In genomic region chr7:45187089-45187945, GRCh38 we compare ENCODE assay signal across 25 cellular contexts. TPM values are rescaled to one million over a fixed set of nuclear protein-coding genes. Genes with fewer than 3 reads are reported as not detected.
"Had no signal": no experiment of that assay in that cellular context is flagged by ENCODE, and none has a peak within 500 bp of the region (broad histone marks: within the 10 kb centered on the region; RNA-seq: fewer than 3 reads in every experiment).

No MANE protein-coding gene starts in this region.

- H3K9me3 Mint-ChIP-seq: activated B cell treated with CpG ODN at 0.5 μM for 24 hours; activated CD4-positive, alpha-beta T cell treated with anti-CD3 and anti-CD28 coated beads, Interleukin-2, amount 10 ng/mL, durations not matched to agents 24 days and 14 days; memory B cell; naive thymus-derived CD8-positive, alpha-beta T cell; T-helper 2 cell treated with Interferon-gamma antibody and Interleukin-4, amounts not matched to agents 5 μg/mL and 100 μg/mL, for 36 hours had no signal

- H3K36me3 Mint-ChIP-seq: activated naive CD8-positive, alpha-beta T cell treated with anti-CD3 and anti-CD28 coated beads, Interleukin-2, amount 10 ng/mL, durations not matched to agents 7 days and 5 days; memory B cell; naive thymus-derived CD8-positive, alpha-beta T cell; stimulated activated naive B cell treated with anti-CD40 and anti-IgM and Interleukin-4, amounts not matched to agents 10 μg/mL and 1 μg/mL and 100 μg/mL, for 72 hours had no signal

- H3K4me3 Mint-ChIP-seq: activated B cell treated with CpG ODN at 0.5 μM for 24 hours; activated CD4-positive, alpha-beta T cell treated with anti-CD3 and anti-CD28 coated beads, Interleukin-2, amount 10 ng/mL, durations not matched to agents 24 days and 14 days; activated naive CD8-positive, alpha-beta T cell treated with anti-CD3 and anti-CD28 coated beads, Interleukin-2, amount 10 ng/mL, durations not matched to agents 7 days and 5 days; activated T-helper 1 cell treated with anti-CD3 and anti-CD28 coated beads, Interleukin-12 subunit alpha, Interleukin-12 subunit beta, Interleukin-2, Interleukin-4 antibody, amounts not matched to agents 30 ng/mL and 10 ng/mL and 1 ng/mL, durations not matched to agents 14 hours and 24 hours and 36 hours; memory B cell; naive thymus-derived CD8-positive, alpha-beta T cell; stimulated activated naive B cell treated with anti-CD40 and anti-IgM and Interleukin-4, amounts not matched to agents 10 μg/mL and 1 μg/mL and 100 μg/mL, for 72 hours; T-helper 2 cell treated with Interferon-gamma antibody and Interleukin-4, amounts not matched to agents 5 μg/mL and 100 μg/mL, for 36 hours had no signal

- H3K4me3 ChIP-seq: dorsolateral prefrontal cortex, pancreas, SK-N-MC, smooth muscle cell, thyroid gland had no signal

- H3K36me3 ChIP-seq: pancreas, thyroid gland had no signal

- H3K27ac Mint-ChIP-seq: activated B cell treated with CpG ODN at 0.5 μM for 24 hours; activated CD4-positive, alpha-beta T cell treated with anti-CD3 and anti-CD28 coated beads, Interleukin-2, amount 10 ng/mL, durations not matched to agents 24 days and 14 days; activated naive CD8-positive, alpha-beta T cell treated with anti-CD3 and anti-CD28 coated beads, Interleukin-2, amount 10 ng/mL, durations not matched to agents 7 days and 5 days; activated T-helper 1 cell treated with anti-CD3 and anti-CD28 coated beads, Interleukin-12 subunit alpha, Interleukin-12 subunit beta, Interleukin-2, Interleukin-4 antibody, amounts not matched to agents 30 ng/mL and 10 ng/mL and 1 ng/mL, durations not matched to agents 14 hours and 24 hours and 36 hours; memory B cell; naive thymus-derived CD8-positive, alpha-beta T cell; stimulated activated naive B cell treated with anti-CD40 and anti-IgM and Interleukin-4, amounts not matched to agents 10 μg/mL and 1 μg/mL and 100 μg/mL, for 72 hours; T-helper 2 cell treated with Interferon-gamma antibody and Interleukin-4, amounts not matched to agents 5 μg/mL and 100 μg/mL, for 36 hours had no signal

- H3K9me3 ChIP-seq: pancreas, thyroid gland had no signal

- H3K27ac ChIP-seq: dorsolateral prefrontal cortex, pancreas, SK-N-MC, thyroid gland had no signal

- ATAC-seq: naive thymus-derived CD8-positive, alpha-beta T cell; pancreas; sciatic nerve; stimulated activated naive B cell treated with anti-CD40 and anti-IgM and Interleukin-4, amounts not matched to agents 10 μg/mL and 1 μg/mL and 100 μg/mL, for 72 hours had no signal

- H3K4me1 Mint-ChIP-seq: activated B cell treated with CpG ODN at 0.5 μM for 24 hours; activated CD4-positive, alpha-beta T cell treated with anti-CD3 and anti-CD28 coated beads, Interleukin-2, amount 10 ng/mL, durations not matched to agents 24 days and 14 days; activated naive CD8-positive, alpha-beta T cell treated with anti-CD3 and anti-CD28 coated beads, Interleukin-2, amount 10 ng/mL, durations not matched to agents 7 days and 5 days; naive thymus-derived CD8-positive, alpha-beta T cell; stimulated activated naive B cell treated with anti-CD40 and anti-IgM and Interleukin-4, amounts not matched to agents 10 μg/mL and 1 μg/mL and 100 μg/mL, for 72 hours had no signal

- DNase-seq: activated B cell treated with CpG ODN at 0.5 μM for 24 hours; activated CD4-positive, alpha-beta T cell treated with anti-CD3 and anti-CD28 coated beads, Interleukin-2, amount 10 ng/mL, durations not matched to agents 24 days and 14 days; activated naive CD4-positive, alpha-beta T cell; activated T-cell treated with anti-CD3 and anti-CD28 coated beads for 4 hours; amygdala; caudate nucleus; erythroblast; foreskin melanocyte; glutamatergic neuron; hypothalamus; naive thymus-derived CD8-positive, alpha-beta T cell; pancreas; stimulated activated CD4-positive, alpha-beta T cell treated with anti-CD3 and anti-CD28 coated beads, Interleukin-4, amount 100 ng/mL, for 4 hours; stimulated activated naive B cell treated with anti-CD40 and anti-IgM and Interleukin-4, amounts not matched to agents 10 μg/mL and 1 μg/mL and 100 μg/mL, for 72 hours; thyroid gland had no signal

- H3K27me3 ChIP-seq: dorsolateral prefrontal cortex, pancreas, thyroid gland had no signal

- H3K4me1 ChIP-seq: pancreas, thyroid gland had no signal

RNA-seq across cellular contexts. Expression of gene RAMP3, which starts 29.7 kb away (rescaled TPM):
- total RNA-seq: activated B cell treated with CpG ODN at 0.5 μM for 24 hours; activated CD4-positive, alpha-beta T cell treated with anti-CD3 and anti-CD28 coated beads, Interleukin-2, amount 10 ng/mL, durations not matched to agents 24 days and 14 days; activated naive CD8-positive, alpha-beta T cell treated with anti-CD3 and anti-CD28 coated beads, Interleukin-2, amount 10 ng/mL, durations not matched to agents 7 days and 5 days; activated T-helper 1 cell treated with anti-CD3 and anti-CD28 coated beads, Interleukin-12 subunit alpha, Interleukin-12 subunit beta, Interleukin-2, Interleukin-4 antibody, amounts not matched to agents 30 ng/mL and 10 ng/mL and 1 ng/mL, durations not matched to agents 14 hours and 24 hours and 36 hours; kidney epithelial cell; naive thymus-derived CD8-positive, alpha-beta T cell; pulmonary artery endothelial cell; smooth muscle cell had no signal
- polyA plus RNA-seq: naive thymus-derived CD8-positive, alpha-beta T cell; smooth muscle cell had no signal
